ENCODE assay signal across 11 cellular contexts in the genomic region with DNA sequence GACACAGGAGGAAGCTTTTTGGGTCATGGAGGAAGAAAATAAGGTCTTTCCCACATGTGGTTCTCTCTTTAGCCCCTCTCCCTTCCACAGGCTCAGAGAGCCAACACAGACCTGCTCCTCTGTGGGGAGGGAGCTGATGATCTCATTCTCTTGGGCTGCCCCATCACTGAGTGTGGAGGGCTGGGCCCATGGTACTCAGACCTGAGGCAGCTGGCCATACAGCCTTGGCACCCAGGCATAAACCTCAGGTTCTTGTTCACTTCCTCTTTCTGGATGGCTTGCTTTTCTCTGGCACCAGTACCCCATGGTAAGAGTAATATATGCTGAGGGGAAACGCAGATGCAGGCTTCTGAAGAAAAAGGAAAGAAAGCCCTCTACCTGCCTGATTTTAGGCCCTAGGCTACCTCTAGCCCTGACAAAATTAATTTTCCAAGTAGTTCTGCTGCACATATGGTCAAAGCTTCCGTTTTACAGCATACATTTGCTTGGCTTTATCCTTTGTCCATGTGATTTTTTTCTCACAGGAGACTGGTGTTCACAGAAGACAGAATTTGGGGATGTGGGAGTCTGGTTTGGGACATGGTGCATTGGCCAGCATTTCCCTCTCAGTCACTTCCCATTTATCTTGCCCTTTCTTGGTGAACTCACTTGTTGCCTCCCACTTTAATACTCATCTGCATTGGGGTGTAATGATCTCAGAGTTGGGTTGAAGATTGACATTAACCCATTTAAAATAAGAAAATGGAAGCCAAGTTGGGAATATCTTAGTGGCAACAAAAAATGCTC. TPM values are rescaled to one million over a fixed set of nuclear protein-coding genes. Genes with fewer than 3 reads are reported as not detected.
DNase-seq lines count a peak whose midpoint lies in the region; ATAC-seq and TF ChIP-seq lines count a peak whose summit lies in the region.
"Had no signal": no experiment of that assay in that cellular context is flagged by ENCODE, and none has a peak within 500 bp of the region (broad histone marks: within the 10 kb centered on the region; RNA-seq: fewer than 3 reads in every experiment).

No MANE protein-coding gene starts in this region.

- no peaks in the 10 kb centered on the region for H3K4me1 Mint-ChIP-seq in CD4-positive, CD25-positive, alpha-beta regulatory T cell
- H3K4me1 Mint-ChIP-seq in activated B cell treated with CpG ODN at 0.5 μM for 24 hours (peaks cover 36% of the 10 kb centered on the region), chondrocyte (ENCODE audit: low read depth) (peaks cover 8% of the 10 kb centered on the region)
- peaks cover 4% of the 10 kb centered on the region for H3K4me1 Mint-ChIP-seq in activated naive CD8-positive, alpha-beta T cell treated with anti-CD3 and anti-CD28 coated beads, Interleukin-2, amount 50 U/mL, for 24 hours

- H3K4me3 ChIP-seq in CD4-positive, CD25-positive, alpha-beta regulatory T cell (ENCODE audit: low read depth, low read length), result no peak overlapping the region
- no peak overlapping the region for H3K4me3 ChIP-seq in testis
- H3K4me3 ChIP-seq: esophagus squamous epithelium had no signal

- H3K36me3 Mint-ChIP-seq in CD4-positive, CD25-positive, alpha-beta regulatory T cell, result no peaks in the 10 kb centered on the region
- no peaks in the 10 kb centered on the region for H3K36me3 Mint-ChIP-seq in activated B cell treated with CpG ODN at 0.5 μM for 24 hours (ENCODE audit: low read depth)
- no peaks in the 10 kb centered on the region for H3K36me3 Mint-ChIP-seq in activated naive CD8-positive, alpha-beta T cell treated with anti-CD3 and anti-CD28 coated beads, Interleukin-2, amount 50 U/mL, for 24 hours (ENCODE audit: low read depth)
- H3K36me3 Mint-ChIP-seq in chondrocyte (ENCODE audit: low read depth), result no peaks in the 10 kb centered on the region

- TF ChIP-seq CTCF in activated B cell treated with CpG ODN at 0.5 μM for 24 hours (IDR thresholded peaks at IDR 0.05) (no peak), testis (IDR thresholded peaks at IDR 0.05) (no peak), chondrocyte (IDR thresholded peaks at IDR 0.05) (no peak)

- peaks cover 7% of the 10 kb centered on the region for H3K27me3 Mint-ChIP-seq in CD4-positive, CD25-positive, alpha-beta regulatory T cell
- H3K27me3 Mint-ChIP-seq in activated B cell treated with CpG ODN at 0.5 μM for 24 hours, result no peaks in the 10 kb centered on the region
- H3K27me3 Mint-ChIP-seq in activated naive CD8-positive, alpha-beta T cell treated with anti-CD3 and anti-CD28 coated beads, Interleukin-2, amount 50 U/mL, for 24 hours, result no peaks in the 10 kb centered on the region
- H3K27me3 Mint-ChIP-seq in chondrocyte (ENCODE audit: low read depth), result peaks cover 4% of the 10 kb centered on the region

- no peak overlapping the region for H3K27ac Mint-ChIP-seq in CD4-positive, CD25-positive, alpha-beta regulatory T cell
- H3K27ac Mint-ChIP-seq in activated B cell treated with CpG ODN at 0.5 μM for 24 hours (no peak overlapping the region), chondrocyte (ENCODE audit: unreplicated experiment) (no peak overlapping the region)
- H3K27ac Mint-ChIP-seq in activated naive CD8-positive, alpha-beta T cell treated with anti-CD3 and anti-CD28 coated beads, Interleukin-2, amount 50 U/mL, for 24 hours, result no peak overlapping the region

- POLR2A ChIA-PET in activated B cell treated with CpG ODN at 0.5 μM for 24 hours (lab: Charles Lee), result no interaction called here

- no peaks in the 10 kb centered on the region for H3K4me1 ChIP-seq in CD4-positive, CD25-positive, alpha-beta regulatory T cell (ENCODE audit: control insufficient read depth, insufficient read depth, low read length, poor library complexity, severe bottlenecking)
- no peaks in the 10 kb centered on the region for H3K4me1 ChIP-seq in testis

- H3K36me3 ChIP-seq in CD4-positive, CD25-positive, alpha-beta regulatory T cell (ENCODE audit: control insufficient read depth, insufficient read depth, low read length), result no peaks in the 10 kb centered on the region
- H3K36me3 ChIP-seq in testis (ENCODE audit: low read depth, missing control alignments), result no peaks in the 10 kb centered on the region
- H3K36me3 ChIP-seq: esophagus squamous epithelium had no signal

- no peaks in the 10 kb centered on the region for H3K9me3 Mint-ChIP-seq in CD4-positive, CD25-positive, alpha-beta regulatory T cell
- no peaks in the 10 kb centered on the region for H3K9me3 Mint-ChIP-seq in activated B cell treated with CpG ODN at 0.5 μM for 24 hours
- H3K9me3 Mint-ChIP-seq in activated naive CD8-positive, alpha-beta T cell treated with anti-CD3 and anti-CD28 coated beads, Interleukin-2, amount 50 U/mL, for 24 hours, result peaks cover 3% of the 10 kb centered on the region
- peaks cover 11% of the 10 kb centered on the region for H3K9me3 Mint-ChIP-seq in chondrocyte (ENCODE audit: low read depth)
- H3K9me3 Mint-ChIP-seq: activated T-cell treated with anti-CD3 and anti-CD28 coated beads, Interleukin-2, amount 50 U/mL, for 4 hours had no signal

- no peak overlapping the region for H3K4me3 Mint-ChIP-seq in CD4-positive, CD25-positive, alpha-beta regulatory T cell
- H3K4me3 Mint-ChIP-seq in activated B cell treated with CpG ODN at 0.5 μM for 24 hours (no peak overlapping the region), chondrocyte (ENCODE audit: unreplicated experiment) (no peak overlapping the region)
- H3K4me3 Mint-ChIP-seq in activated naive CD8-positive, alpha-beta T cell treated with anti-CD3 and anti-CD28 coated beads, Interleukin-2, amount 50 U/mL, for 24 hours, result no peak overlapping the region
- H3K4me3 Mint-ChIP-seq: activated T-cell treated with anti-CD3 and anti-CD28 coated beads, Interleukin-2, amount 50 U/mL, for 4 hours had no signal

- DNase-seq in CD4-positive, CD25-positive, alpha-beta regulatory T cell, result no peak
- DNase-seq in activated B cell treated with CpG ODN at 0.5 μM for 24 hours, result no peak
- no peak for DNase-seq in activated naive CD8-positive, alpha-beta T cell treated with anti-CD3 and anti-CD28 coated beads, Interleukin-2, amount 50 U/mL, for 24 hours
- DNase-seq in DMS153 treated with DMSO at 0.1 percent for 48 hours (lab: John Stamatoyannopoulos, UW; ENCODE audit: unreplicated experiment), result no peak
- DNase-seq in testis, result no peak
- no peak for DNase-seq in chondrocyte (ENCODE audit: low spot score)
- DNase-seq: activated T-cell treated with anti-CD3 and anti-CD28 coated beads, Interleukin-2, amount 50 U/mL, for 4 hours; DND-41; esophagus squamous epithelium had no signal

- H3K27ac ChIP-seq in CD4-positive, CD25-positive, alpha-beta regulatory T cell (ENCODE audit: insufficient read depth, low read length, poor library complexity, severe bottlenecking), result no peak overlapping the region
- no peak overlapping the region for H3K27ac ChIP-seq in testis
- H3K27ac ChIP-seq: esophagus squamous epithelium had no signal

- H3K9me3 ChIP-seq in CD4-positive, CD25-positive, alpha-beta regulatory T cell (ENCODE audit: control insufficient read depth in 2 of 2, low read length in 2 of 2), result no peaks in the 10 kb centered on the region
- H3K9me3 ChIP-seq in testis, result no peaks in the 10 kb centered on the region
- H3K9me3 ChIP-seq: esophagus squamous epithelium had no signal

- peaks cover 4% of the 10 kb centered on the region for H3K27me3 ChIP-seq in CD4-positive, CD25-positive, alpha-beta regulatory T cell (ENCODE audit: control insufficient read depth, insufficient read depth, low read length)
- H3K27me3 ChIP-seq in testis, result no peaks in the 10 kb centered on the region

- CTCF ChIA-PET in activated B cell treated with CpG ODN at 0.5 μM for 24 hours (lab: Charles Lee), result no interaction called here

- intact Hi-C loops in activated B cell treated with CpG ODN at 0.5 μM for 24 hours (cut with micrococcal nuclease) (no loop called here), testis (cut with DNase I; ENCODE audit: low total_unique reads) (no loop called here)

- ATAC-seq in CD4-positive, CD25-positive, alpha-beta regulatory T cell (ENCODE audit: low read depth in 2 of 2), result peak; percentile 31 to 40
- ATAC-seq in GM19468 (IDR thresholded peaks at IDR 0.05; ENCODE audit: extremely low read depth, unreplicated experiment) (peak; percentile 98), HG03378 (IDR thresholded peaks at IDR 0.05; ENCODE audit: unreplicated experiment) (peak; percentile 75), activated B cell treated with CpG ODN at 0.5 μM for 24 hours (ENCODE audit: low read depth) (peak; percentile 90)
- ATAC-seq in activated naive CD8-positive, alpha-beta T cell treated with anti-CD3 and anti-CD28 coated beads, Interleukin-2, amount 50 U/mL, for 24 hours, result no peak
- ATAC-seq: activated T-cell treated with anti-CD3 and anti-CD28 coated beads, Interleukin-2, amount 50 U/mL, for 4 hours had no signal

- no peak for TF ChIP-seq POLR2A in testis (IDR thresholded peaks at IDR 0.05)

- 88 to 93% methylated on average over 2 of the region's 2 CpGs for WGBS in testis, 2 donors

RNA-seq across cellular contexts. Expression of a gene that starts 11.1 kb away (rescaled TPM):
- total RNA-seq in CD4-positive, CD25-positive, alpha-beta regulatory T cell, result not detected
- polyA plus RNA-seq in CD4-positive, CD25-positive, alpha-beta regulatory T cell, result not detected
- total RNA-seq in activated B cell treated with CpG ODN at 0.5 μM for 24 hours (0.71 and 1.2 TPM in 2 replicates), testis (1 to 10 TPM; 2.3 to 2.4 TPM), chondrocyte (not detected in 3 replicates)
- 16.5 TPM for polyA plus RNA-seq in testis (ENCODE audit: insufficient read depth, low read depth, low replicate concordance)

RNA-seq across cellular contexts. Expression of a gene that starts 49.3 kb away (rescaled TPM):
- total RNA-seq in CD4-positive, CD25-positive, alpha-beta regulatory T cell, result not detected
- polyA plus RNA-seq in CD4-positive, CD25-positive, alpha-beta regulatory T cell, result not detected
- total RNA-seq in activated B cell treated with CpG ODN at 0.5 μM for 24 hours (0.05 TPM in 1 of 2 replicates, not detected in the other), testis (1 to 10 TPM; 4.6 to 7.2 TPM), chondrocyte (not detected in 3 replicates)
- 16.1 TPM for polyA plus RNA-seq in testis (ENCODE audit: insufficient read depth, low read depth, low replicate concordance)
- total RNA-seq: activated T-cell treated with anti-CD3 and anti-CD28 coated beads, Interleukin-2, amount 50 U/mL, for 4 hours had no signal
